In genomic region chr1:147084273-147085096, GRCh38 we compare ENCODE assay signal across 8 cellular contexts.
DNase-seq lines count a peak whose midpoint lies in the region; ATAC-seq, FAIRE-seq and TF ChIP-seq lines count a peak whose summit lies in the region.

No MANE protein-coding gene starts in this region.

- H3K27ac ChIP-seq in HUES6 (ENCODE audit: low read depth, low read length) (peak overlapping the region; percentile 99), pancreas (peak overlapping the region in 1 of 4 donors; percentile 23), thyroid gland (peak overlapping the region in 1 of 3 donors; percentile 43)

- no peak for TF ChIP-seq CTCF in pancreas (IDR thresholded peaks at IDR 0.05)
- no peak for TF ChIP-seq CTCF in thyroid gland (IDR thresholded peaks at IDR 0.05)

- no peak for FAIRE-seq in pancreas (lab: Jason Lieb, UNC)

- TF ChIP-seq POLR2A in thyroid gland (IDR thresholded peaks at IDR 0.05): peak in 1 of 2 donors; percentile 19

- peaks cover 3% of the 10 kb centered on the region; the same call in 1 of the 2 replicates for H3K4me1 ChIP-seq in HUES6 (ENCODE audit: control insufficient read depth, insufficient read depth, low read length)
- no peaks in the 10 kb centered on the region for H3K4me1 ChIP-seq in pancreas
- H3K4me1 ChIP-seq in thyroid gland: peaks cover 6 to 24% of the 10 kb centered on the region in 2 donors

- H3K9ac ChIP-seq in HUES6 (ENCODE audit: low read length): peak overlapping the region; percentile 99

- ATAC-seq in GM21360 (IDR thresholded peaks at IDR 0.05; ENCODE audit: unreplicated experiment) (peak; percentile 66), Right ventricle myocardium superior (ENCODE audit: poor library complexity) (peak; percentile 92), pancreas (peak; percentile 79 to 94 (median 84))

- peaks cover 47% of the 10 kb centered on the region for H3K27me3 ChIP-seq in HUES6 (ENCODE audit: control insufficient read depth, insufficient read depth, low read length)
- H3K27me3 ChIP-seq in pancreas: peaks cover 4 to 38% (median 11%) of the 10 kb centered on the region in 4 donors
- H3K27me3 ChIP-seq in thyroid gland: peaks cover 24% of the 10 kb centered on the region

- H3K9me3 ChIP-seq in HUES6 (ENCODE audit: control insufficient read depth, insufficient read depth, low read depth, low read length): no peaks in the 10 kb centered on the region
- no peaks in the 10 kb centered on the region for H3K9me3 ChIP-seq in pancreas
- no peaks in the 10 kb centered on the region for H3K9me3 ChIP-seq in thyroid gland

- H3K4me3 ChIP-seq in HUES6 (ENCODE audit: low read depth, low read length) (peak overlapping the region; percentile 90), pancreas (peak overlapping the region; percentile 7 to 38 (median 23)), thyroid gland (replicated peaks in 1 of 3) (peak overlapping the region in 2 of 3 donors; percentile 2 to 22)

- DNase-seq in CMK (ENCODE audit: low read depth) (peak; percentile 56), SHP77 treated with DMSO at 0.1 percent for 48 hours (lab: John Stamatoyannopoulos, UW) (peak; percentile 98), Right ventricle myocardium superior (peak; percentile 61), pancreas (peak in 5 of 6 donors; percentile 29 to 73 (median 54)), thyroid gland (peak; percentile 36 to 54)
- DNase-seq in activated naive CD4-positive, alpha-beta T cell treated with anti-CD3 and anti-CD28 coated beads, Interleukin-2, amount 50 U/mL, for 16 hours: peak; percentile 81

- H3K36me3 ChIP-seq in HUES6 (ENCODE audit: control insufficient read depth, insufficient read depth, low read length): no peaks in the 10 kb centered on the region
- H3K36me3 ChIP-seq in pancreas: no peaks in the 10 kb centered on the region
- no peaks in the 10 kb centered on the region for H3K36me3 ChIP-seq in thyroid gland

- intact Hi-C loops in Right ventricle myocardium superior (cut with DNase I): no loop called here
- intact Hi-C loops in pancreas (cut with DNase I): no loop called here
- intact Hi-C loops in thyroid gland (cut with DNase I): no loop called here

- 2 to 3% methylated on average over 50 to 51 of the region's 51 CpGs for WGBS in pancreas, 2 donors
- WGBS in thyroid gland, 2 donors: 2 to 3% methylated on average over 50 to 51 of the region's 51 CpGs

Comparison
In these comparisons a context has a peak if more than half of its experiments do, and no peak if none do; other contexts are left out.
1. DNase-seq: peak in every context shown above with its lines; median percentile 98 in SHP77 treated with DMSO at 0.1 percent for 48 hours; 81 in activated naive CD4-positive, alpha-beta T cell treated with anti-CD3 and anti-CD28 coated beads, Interleukin-2, amount 50 U/mL, for 16 hours; 61 in Right ventricle myocardium superior; 56 in CMK; 54 in pancreas; 45 in thyroid gland.
2. H3K4me3 ChIP-seq: peak in every context shown above with its lines; median percentile 90 in HUES6; 23 in pancreas; 12 in thyroid gland.